10 cellular contexts compared by ENCODE assay signal in the genomic region with DNA sequence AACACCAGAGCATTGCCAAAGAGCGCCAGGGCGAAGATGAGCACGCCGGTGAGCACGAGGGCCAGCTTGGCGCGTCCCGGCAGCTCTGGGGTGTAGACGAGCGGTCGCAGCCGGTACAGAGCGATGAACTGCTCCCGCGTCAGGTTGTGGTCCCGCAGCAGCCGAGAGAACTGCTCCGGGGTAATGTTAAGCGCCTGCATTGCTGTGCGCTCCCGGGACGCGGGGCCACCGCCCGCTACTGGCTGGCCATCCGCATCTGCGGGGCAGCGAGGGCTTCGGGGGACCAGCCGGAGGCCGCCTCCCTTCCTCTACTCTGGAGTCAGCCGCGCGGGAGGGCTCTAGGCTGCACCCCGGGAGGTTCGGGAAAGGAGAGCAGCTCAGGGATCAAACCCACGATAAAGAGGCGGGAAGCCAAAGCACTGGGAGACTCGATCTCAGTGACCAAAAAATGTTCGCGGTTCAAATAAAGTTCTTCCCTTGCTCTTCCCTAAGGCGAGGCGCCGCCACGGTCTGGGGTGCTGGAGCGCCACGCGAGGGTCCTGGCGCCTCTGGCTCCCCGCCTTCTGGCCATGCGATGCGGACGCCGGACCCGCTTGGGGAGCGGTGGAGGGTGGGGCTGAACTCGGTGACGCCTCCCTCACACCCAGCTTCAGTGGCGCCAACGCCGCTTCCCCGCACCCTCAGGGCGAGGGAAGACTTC. TPM values are rescaled to one million over a fixed set of nuclear protein-coding genes. Genes with fewer than 3 reads are reported as not detected.
DNase-seq lines count a peak whose midpoint lies in the region; ATAC-seq and TF ChIP-seq lines count a peak whose summit lies in the region.
"Had no signal": no experiment of that assay in that cellular context is flagged by ENCODE, and none has a peak within 500 bp of the region (broad histone marks: within the 10 kb centered on the region; RNA-seq: fewer than 3 reads in every experiment).

TSS of gene QRFPR (minus strand) at position 571 of the 700 bp plus-strand sequence. CDS start at position 200, 371 bp downstream.

- TF ChIP-seq CTCF in AG09309 (IDR thresholded peaks at IDR 0.05; ENCODE audit: control insufficient read depth, insufficient read depth, low read depth, low read length, missing control alignments) = no peak

- DNase-seq in AG09309 (ENCODE audit: low read depth) = no peak
- DNase-seq in NCI-H510A (lab: John Stamatoyannopoulos, UW) = peak; percentile 14
- DNase-seq in G401 (ENCODE audit: low spot score) = no peak
- no peak for DNase-seq in SIG-M5 treated with dmso at 0.1 percent for 504 hours (lab: John Stamatoyannopoulos, UW; ENCODE audit: unreplicated experiment)
- no peak for DNase-seq in superior temporal gyrus (ENCODE audit: extremely low spot score)
- DNase-seq: adrenal gland had no signal

- no peak for ATAC-seq in GM18519 (IDR thresholded peaks at IDR 0.05; ENCODE audit: low FRiP score, unreplicated experiment)

- in situ Hi-C loops in G401 (cut with HindIII; ENCODE audit: low sequenced_read_pairs) = no loop called here

- H3K27ac ChIP-seq in ectodermal cell (ENCODE audit: insufficient read depth, low read depth, low read length, poor library complexity, severe bottlenecking) = no peak within 1 kb of the TSS
- H3K27ac ChIP-seq in muscle layer of duodenum (ENCODE audit: low read length) = no peak within 1 kb of the TSS
- H3K27ac ChIP-seq: adrenal gland had no signal

- 1 to 2% methylated on average over 63 of the region's 63 CpGs for WGBS in ectodermal cell, 2 experiments

- H3K27me3 ChIP-seq in ectodermal cell (ENCODE audit: control insufficient read depth, insufficient read depth, low read length, poor library complexity, severe bottlenecking) = peaks cover 48% of the 10 kb centered on the region
- peaks cover 31% of the 10 kb centered on the region for H3K27me3 ChIP-seq in muscle layer of duodenum (ENCODE audit: low read depth, low read length)

- peak within 1 kb of the TSS; percentile 6 for H3K4me3 ChIP-seq in AG09309 (ENCODE audit: control insufficient read depth, low read depth, low read length)
- H3K4me3 ChIP-seq in ectodermal cell (ENCODE audit: insufficient read depth, low read depth, low read length) = peak within 1 kb of the TSS; percentile 40
- peak within 1 kb of the TSS; percentile 21 to 65 for H3K4me3 ChIP-seq in muscle layer of duodenum (ENCODE audit: low read depth in 1 of 2, low read length in 2 of 2)

- H3K9me3 ChIP-seq in ectodermal cell (ENCODE audit: control insufficient read depth, low read length) (no peaks in the 10 kb centered on the region), muscle layer of duodenum (ENCODE audit: control insufficient read depth in 1 of 2, low read length in 2 of 2) (no peaks in the 10 kb centered on the region)
- H3K9me3 ChIP-seq: adrenal gland had no signal

- H3K4me1 ChIP-seq in ectodermal cell (ENCODE audit: control insufficient read depth, insufficient read depth, low read length) (no peaks in the 10 kb centered on the region), muscle layer of duodenum (ENCODE audit: control insufficient read depth in 1 of 2, insufficient read depth in 2 of 2, low read length in 2 of 2) (peaks cover 0 to 12% of the 10 kb centered on the region in 2 donors)
- H3K4me1 ChIP-seq: adrenal gland had no signal

- H3K36me3 ChIP-seq in ectodermal cell (ENCODE audit: control insufficient read depth, insufficient read depth, low read length) (no peaks in the 10 kb centered on the region), muscle layer of duodenum (ENCODE audit: control insufficient read depth in 1 of 2, insufficient read depth in 2 of 2, low read length in 2 of 2) (no peaks in the 10 kb centered on the region)
- H3K36me3 ChIP-seq: adrenal gland had no signal

RNA-seq across cellular contexts. Expression of gene QRFPR, which starts in this region (rescaled TPM):
- polyA plus RNA-seq in ectodermal cell (2013, experiment 1 of 4) = 0.91 TPM
- 0.85 TPM for polyA plus RNA-seq in ectodermal cell (2013, experiment 2 of 4)
- 0.75 TPM for polyA plus RNA-seq in ectodermal cell (2013, experiment 3 of 4)
- 0.53 TPM for polyA plus RNA-seq in ectodermal cell (2013, experiment 4 of 4)
- not detected in 2 replicates for total RNA-seq in G401 (2014; rRNA removed; shearing (Covaris generic))
- polyA plus RNA-seq: IgD-negative memory B cell had no signal
